31 cellular contexts compared by ENCODE assay signal in the genomic region with DNA sequence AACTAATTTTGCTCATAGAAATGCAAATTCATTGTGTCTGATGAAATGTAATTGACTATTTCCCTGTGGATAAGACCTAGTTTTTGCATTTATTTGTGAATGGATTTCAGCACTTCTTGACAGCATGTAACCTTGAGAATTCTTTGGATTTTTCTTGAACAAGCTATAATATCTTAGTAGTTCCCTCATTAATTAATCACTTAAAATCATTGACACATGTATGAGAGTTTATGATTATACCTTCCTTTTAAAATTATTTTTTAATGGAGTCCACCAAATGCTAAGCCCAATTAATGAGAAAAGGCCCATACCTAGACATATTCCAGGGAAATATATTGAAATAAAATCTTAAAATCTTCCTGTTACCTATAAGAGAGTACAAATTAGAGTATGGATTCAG. TPM values are rescaled to one million over a fixed set of nuclear protein-coding genes. Genes with fewer than 3 reads are reported as not detected.
"Had no signal": no experiment of that assay in that cellular context is flagged by ENCODE, and none has a peak within 500 bp of the region (broad histone marks: within the 10 kb centered on the region; RNA-seq: fewer than 3 reads in every experiment).

No MANE protein-coding gene starts in this region.

- ATAC-seq: activated CD8-positive, alpha-beta T cell treated with anti-CD3 and anti-CD28 coated beads for 36 hours; activated naive CD8-positive, alpha-beta T cell treated with anti-CD3 and anti-CD28 coated beads, Interleukin-2, amount 50 U/mL, for 24 hours; activated T-cell treated with anti-CD3 and anti-CD28 coated beads, Interleukin-2, amount 50 U/mL, for 4 hours; activated T-cell treated with anti-CD3 and anti-CD28 coated beads, Interleukin-2, amount 50 U/mL, for 72 hours; activated T-helper 17 cell treated with anti-CD3 and anti-CD28 coated beads, Interleukin-2, amount 50 U/mL, for 72 hours had no signal

- H3K27ac ChIP-seq: ascending aorta, cardiac muscle cell, VCaP had no signal

- H3K4me3 ChIP-seq: ascending aorta, cardiac muscle cell had no signal

- DNase-seq: activated B cell treated with CpG ODN at 0.5 μM for 24 hours; activated CD4-positive, alpha-beta memory T cell treated with anti-CD3 and anti-CD28 coated beads for 36 hours; activated CD4-positive, alpha-beta T cell treated with anti-CD3 and anti-CD28 coated beads for 4 hours; activated CD4-positive, alpha-beta T cell treated with anti-CD3 and anti-CD28 coated beads, Interleukin-2, amount 10 ng/mL, durations not matched to agents 24 days and 14 days; activated CD4-positive, alpha-beta T cell treated with anti-CD3 and anti-CD28 coated beads, Interleukin-2, amount 50 U/mL, for 1 hour; activated CD4-positive, alpha-beta T cell treated with anti-CD3 and anti-CD28 coated beads, Interleukin-2, amount 50 U/mL, for 4 hours; activated CD4-positive, CD25-positive, alpha-beta regulatory T cell treated with anti-CD3 and anti-CD28 coated beads, Interleukin-2, amount 50 U/mL, for 72 hours; activated CD8-positive, alpha-beta memory T cell treated with anti-CD3 and anti-CD28 coated beads, Interleukin-2, amount 50 U/mL, for 4 hours; activated CD8-positive, alpha-beta T cell treated with anti-CD3 and anti-CD28 coated beads for 36 hours; activated effector memory CD4-positive, alpha-beta T cell treated with anti-CD3 and anti-CD28 coated beads, Interleukin-2, amount 50 U/mL, for 16 hours; activated gamma-delta T cell treated with Interleukin-2 at 50 U/mL for 16 hours; activated naive CD4-positive, alpha-beta T cell treated with anti-CD3 and anti-CD28 coated beads, Interleukin-2, amount 10 ng/mL, durations not matched to agents 7 days and 5 days; activated naive CD4-positive, alpha-beta T cell treated with Interleukin-2 at 50 U/mL for 16 hours; activated naive CD8-positive, alpha-beta T cell treated with anti-CD3 and anti-CD28 coated beads, Interleukin-2, amount 10 ng/mL, durations not matched to agents 7 days and 5 days; activated naive CD8-positive, alpha-beta T cell treated with anti-CD3 and anti-CD28 coated beads, Interleukin-2, amount 50 U/mL, for 24 hours; activated T-cell treated with anti-CD3 and anti-CD28 coated beads for 4 hours; activated T-cell treated with anti-CD3 and anti-CD28 coated beads, Interleukin-2, amount 50 U/mL, for 1 hour; activated T-cell treated with anti-CD3 and anti-CD28 coated beads, Interleukin-2, amount 50 U/mL, for 4 hours; activated T-cell treated with anti-CD3 and anti-CD28 coated beads, Interleukin-2, amount 50 U/mL, for 72 hours; amygdala; anterior cingulate cortex; caudate nucleus; cerebellar nuclear complex; T-helper 2 cell; T-helper 9 cell had no signal

- H3K27me3 ChIP-seq: ascending aorta, cardiac muscle cell had no signal

- H3K9me3 ChIP-seq: ascending aorta had no signal

- H3K36me3 ChIP-seq: ascending aorta, cardiac muscle cell had no signal

- H3K4me1 ChIP-seq: ascending aorta had no signal

RNA-seq across cellular contexts. Expression of gene GLIPR1L2, which starts 16.8 kb away (rescaled TPM):
- total RNA-seq: activated CD4-positive, alpha-beta T cell treated with anti-CD3 and anti-CD28 coated beads, Interleukin-2, amount 10 ng/mL, durations not matched to agents 24 days and 14 days; activated CD8-positive, alpha-beta memory T cell treated with anti-CD3 and anti-CD28 coated beads for 36 hours; activated T-helper 1 cell treated with anti-CD3 and anti-CD28 coated beads, Interleukin-12 subunit alpha, Interleukin-12 subunit beta, Interleukin-2, Interleukin-4 antibody, amounts not matched to agents 30 ng/mL and 10 ng/mL and 1 ng/mL, durations not matched to agents 14 hours and 24 hours and 36 hours; ascending aorta had no signal
